In genomic region chr15:22775595-22776376, GRCh38 we compare ENCODE assay signal across 8 cellular contexts. TPM values are rescaled to one million over a fixed set of nuclear protein-coding genes. Genes with fewer than 3 reads are reported as not detected.
DNase-seq lines count a peak whose midpoint lies in the region; ATAC-seq, FAIRE-seq and TF ChIP-seq lines count a peak whose summit lies in the region.
"Not testable (repeated sequence)": the region's sequence is repeated elsewhere in the genome, so short reads cannot be mapped to it uniquely, and the experiment has no call there.

No MANE protein-coding gene starts in this region.

- TF ChIP-seq RAD21 in K562 (CRISPR knock-in tag; conservative IDR thresholded peaks at IDR 0.05 in 1 of 2, IDR thresholded peaks at IDR 0.05 in 1 of 2): not testable (repeated sequence)

- H4K8ac ChIP-seq in mesendoderm (ENCODE audit: low read depth, low read length): not testable (repeated sequence)

- peak overlapping the region; percentile 49 to 86; a peak in 3 of 4 replicates for H3K9ac ChIP-seq in K562 (ENCODE audit: insufficient read depth in 1 of 2, low read depth in 2 of 2, low read length in 2 of 2)
- H3K9ac ChIP-seq in mesendoderm (ENCODE audit: low read length): not testable (repeated sequence)

- not testable (repeated sequence) for H2BK120ac ChIP-seq in mesendoderm (ENCODE audit: low read depth, low read length)

- H3K4ac ChIP-seq in mesendoderm (ENCODE audit: low read depth, low read length): not testable (repeated sequence)

- H2BK5ac ChIP-seq in mesendoderm (ENCODE audit: low read length): not testable (repeated sequence)

- H3K4me2 ChIP-seq in K562 (ENCODE audit: insufficient read depth, low read length): peak overlapping the region; percentile 46
- H3K4me2 ChIP-seq in mesendoderm (ENCODE audit: low read length): not testable (repeated sequence)

- not testable (repeated sequence) for TF ChIP-seq CTCF in BE2C (IDR thresholded peaks at IDR 0.05; ENCODE audit: low read depth, low read length); GM20000 (IDR thresholded peaks at IDR 0.05; ENCODE audit: extremely low read depth, missing control alignments); NB4 (IDR thresholded peaks at IDR 0.05; ENCODE audit: low read depth, low read length); K562 (IDR thresholded peaks at IDR 0.05 in 2 of 3, conservative IDR thresholded peaks at IDR 0.05 in 1 of 3; ENCODE audit: insufficient read depth in 2 of 3, low read depth in 1 of 3, low read length in 3 of 3)

- H4K20me1 ChIP-seq in K562 (replicated peaks; ENCODE audit: control insufficient read depth, insufficient read depth, low read length): not testable (repeated sequence)

- not testable (repeated sequence) for H3K79me2 ChIP-seq in K562 (ENCODE audit: control insufficient read depth, insufficient read depth, low read length); mesendoderm (ENCODE audit: control insufficient read depth, insufficient read depth, low read length)

- H3K4me3 ChIP-seq in BE2C (ENCODE audit: low read depth, low read length) (peak overlapping the region; percentile 16; the same call in 1 of the 2 replicates), K562 (peak overlapping the region; percentile 33)
- H3K4me3 ChIP-seq in NB4 (ENCODE audit: low read depth, low read length); mesendoderm (ENCODE audit: low read length): not testable (repeated sequence)

- in situ Hi-C loops in K562 (cut with MboI): not testable (repeated sequence)

- CTCF ChIA-PET in K562 (lab: Yijun Ruan, JAX; ENCODE audit: low intra/inter-chr PET ratio): not testable (repeated sequence)

- DNase-seq in BE2C: peak; percentile 95
- peak; percentile 41 for DNase-seq in GM20000 (ENCODE audit: low spot score)
- DNase-seq in NB4 (ENCODE audit: low read depth): peak; percentile 44
- DNase-seq in T follicular helper cell (ENCODE audit: low read depth): peak; percentile 41
- DNase-seq in activated CD8-positive, alpha-beta memory T cell treated with anti-CD3 and anti-CD28 coated beads for 24 hours: peak; percentile 64
- DNase-seq in K562 (ENCODE audit: extremely low read depth in 1 of 4, low spot score in 3 of 4): peak; percentile 80 to 99 (median 84)
- DNase-seq in mesendoderm: peak; percentile 88
- DNase-seq in stimulated activated CD8-positive, alpha-beta memory T cell treated with anti-CD3 and anti-CD28 coated beads, Interleukin-4, amount 100 ng/mL, for 24 hours (ENCODE audit: low read depth): peak; percentile 17

- not testable (repeated sequence) for H3K79me1 ChIP-seq in mesendoderm (ENCODE audit: low read length)

- 9% methylated on average over 11 of the region's 19 CpGs for WGBS in K562 (ENCODE audit: insufficient coverage, low coverage, missing lambda C conversion rate)
- no CpG with 5 or more reads among the region's 19 CpGs for WGBS in mesendoderm (ENCODE audit: extremely low coverage, insufficient coverage, low lambda C conversion rate)

- intact Hi-C loops in K562 (cut with micrococcal nuclease): not testable (repeated sequence)

- BruUV-seq in K562 (replicated peaks; lab: Mats Ljungman, UMichigan): not testable (repeated sequence)

- peak; percentile 96 for ATAC-seq in K562

- not testable (repeated sequence) for H2AK5ac ChIP-seq in mesendoderm (ENCODE audit: low read length)

- not testable (repeated sequence) for H3K27me3 ChIP-seq in BE2C; K562 (ENCODE audit: control insufficient read depth in 2 of 2, insufficient read depth in 2 of 2, low read length in 2 of 2); mesendoderm (ENCODE audit: insufficient read depth, low read length, poor library complexity)

- not testable (repeated sequence) for H3K4me1 ChIP-seq in BE2C; mesendoderm (ENCODE audit: control insufficient read depth, low read depth, low read length)
- peaks cover 9 to 16% of the 10 kb centered on the region in 2 experiments for H3K4me1 ChIP-seq in K562 (replicated peaks in 1 of 2; ENCODE audit: control insufficient read depth in 2 of 2, insufficient read depth in 2 of 2, low read length in 2 of 2)

- peak; percentile 88 for FAIRE-seq in K562 (lab: Jason Lieb, UNC)

- H4K5ac ChIP-seq in mesendoderm (ENCODE audit: low read length): not testable (repeated sequence)

- not testable (repeated sequence) for H3K23ac ChIP-seq in mesendoderm (ENCODE audit: low read length)

- not testable (repeated sequence) for H3K18ac ChIP-seq in mesendoderm (ENCODE audit: low read length)

- not testable (repeated sequence) for H3K56ac ChIP-seq in mesendoderm (ENCODE audit: low read length)

- H3K36me3 ChIP-seq in BE2C; K562 (ENCODE audit: control insufficient read depth, insufficient read depth, low read length); mesendoderm (ENCODE audit: control insufficient read depth, insufficient read depth, low read length): not testable (repeated sequence)

- H2BK15ac ChIP-seq in mesendoderm (replicated peaks; ENCODE audit: low read depth): not testable (repeated sequence)

- not testable (repeated sequence) for H3K9me3 ChIP-seq in BE2C; K562 (replicated peaks; ENCODE audit: control insufficient read depth, insufficient read depth, low read depth, low read length)

- H3K9me1 ChIP-seq in K562 (ENCODE audit: control insufficient read depth, insufficient read depth, low read length): not testable (repeated sequence)

- not testable (repeated sequence) for TF ChIP-seq POLR2A in NB4 (IDR thresholded peaks at IDR 0.05; ENCODE audit: extremely low read depth, insufficient read length); K562 (conservative IDR thresholded peaks at IDR 0.05)

- H3K27ac ChIP-seq in K562 (ENCODE audit: extremely low read depth, low read depth, low read length): peak overlapping the region; percentile 65
- H3K27ac ChIP-seq in mesendoderm (ENCODE audit: low read depth, low read length): not testable (repeated sequence)

- POLR2A ChIA-PET in K562 (lab: Yijun Ruan, JAX): interaction anchor here (0.6 kb wide), 1 partner anchor 64 kb away, joined by 3 read pairs; no protein-coding TSS in a partner anchor

- peak overlapping the region; percentile 74; the same call in 1 of the 2 replicates for H2AFZ ChIP-seq in K562 (ENCODE audit: low read depth, low read length)

- not testable (repeated sequence) for TF ChIP-seq EP300 in K562 (IDR thresholded peaks at IDR 0.05; ENCODE audit: low read length)

TF ChIP-seq in K562, 482 proteins besides CTCF, POLR2A, EP300 and RAD21 (continues in another document):
- TF ChIP-seq RCOR1 (IDR thresholded peaks at IDR 0.05; ENCODE audit: borderline replicate concordance in 1 of 2, low read depth in 2 of 2, low read length in 2 of 2) (peak in 1 of 2 experiments; percentile 55; a peak in 2 of 4 replicates), RBFOX2 (IDR thresholded peaks at IDR 0.05; ENCODE audit: low read depth, low read length) (peak; percentile 79), TAF1 (IDR thresholded peaks at IDR 0.05; ENCODE audit: control insufficient read depth, extremely low read depth, insufficient read depth, low read length, severe bottlenecking) (peak; percentile 79), POLR2G (IDR thresholded peaks at IDR 0.05; ENCODE audit: low read depth, low read length) (peak; percentile 76), KDM5B (IDR thresholded peaks at IDR 0.05; ENCODE audit: insufficient replicate concordance, low read depth, low read length) (peak; percentile 80), CREM (IDR thresholded peaks at IDR 0.05; ENCODE audit: low read depth) (peak; percentile 87), TCF7L2 (IDR thresholded peaks at IDR 0.05; ENCODE audit: low read depth, low read length) (peak; percentile 78), VEZF1 (CRISPR knock-in tag; IDR thresholded peaks at IDR 0.05) (peak; percentile 54; the same call in 1 of the 2 replicates), PHF8 (IDR thresholded peaks at IDR 0.05; ENCODE audit: borderline replicate concordance, low read length) (peak; percentile 25; the same call in 1 of the 2 replicates), ATF1 (tag; IDR thresholded peaks at IDR 0.05) (0 out of 2 replicates have a peak, but pooled peaks have one; percentile 10)
- TF ChIP-seq ATF1 (CRISPR knock-in tag; IDR thresholded peaks at IDR 0.05): not testable (repeated sequence)

RNA-seq across cellular contexts. Expression of gene NIPA1, which starts 10.7 kb away (rescaled TPM):
- 32.6 TPM for polyA plus RNA-seq in BE2C (2012; ENCODE audit: insufficient read depth, insufficient read length, low read depth)
- total RNA-seq in K562 (2011; cell fraction: chromatin; rRNA removed; ENCODE audit: low replicate concordance): 31.7 and 51.8 TPM in 2 replicates
- total RNA-seq in K562 (2011; cell fraction: nucleolus; rRNA removed): 25.7 and 35.3 TPM in 2 replicates
- 44.9 and 73.9 TPM in 2 replicates for total RNA-seq in K562 (2011; cell fraction: nucleoplasm; rRNA removed)
- total RNA-seq in K562 (2014; rRNA removed) (10.5 and 12.3 TPM in 2 replicates), K562 (2014; rRNA removed; fragmentation: Illumina TruSeq; extraction: Trizol) (12.0 and 12.4 TPM in 2 replicates), K562 (2015; rRNA removed; fragmentation: Illumina TruSeq; extraction: Trizol) (11.6 and 12.3 TPM in 2 replicates), K562 (2021) (20.9 and 21.0 TPM in 2 replicates)
- polyA plus RNA-seq in K562 (2011; rRNA removed) (25.7 and 28.5 TPM in 2 replicates), K562 (2014; fragmentation: Illumina TruSeq; extraction: Trizol) (13.3 and 14.9 TPM in 2 replicates), K562 (2014; fragmentation: Nextera tagmentation; extraction: Ambion mirVana) (1 to 10 TPM; 3.1 to 4.4 TPM), K562 (2014; rRNA removed) (11.0 and 12.9 TPM in 2 replicates)
- polyA plus RNA-seq in K562 (2011; cell fraction: cytosol; rRNA removed): 19.7 and 21.7 TPM in 2 replicates
- polyA plus RNA-seq in K562 (2011; cell fraction: nucleus; rRNA removed): 36.0 and 38.2 TPM in 2 replicates
- polyA plus RNA-seq in K562 (2012): 12.3 and 13.2 TPM in 2 replicates
- 47.9 and 56.1 TPM in 2 replicates for polyA minus RNA-seq in K562 (2011; rRNA and poly(A)+ RNA removed)
- 18.1 and 24.3 TPM in 2 replicates for polyA minus RNA-seq in K562 (2011; cell fraction: cytosol; rRNA and poly(A)+ RNA removed)
- polyA minus RNA-seq in K562 (2011; cell fraction: nucleus; rRNA and poly(A)+ RNA removed): 15.8 and 19.2 TPM in 2 replicates
- polyA plus RNA-seq in mesendoderm (2013, experiment 1 of 2): 10.9 TPM
- 11.6 TPM for polyA plus RNA-seq in mesendoderm (2013, experiment 2 of 2)

Comparison
In these comparisons a context has a peak if more than half of its experiments do, and no peak if none do; other contexts are left out.
1. DNase-seq: peak in every context shown above with its lines; median percentile 95 in BE2C; 88 in mesendoderm; 84 in K562; 64 in activated CD8-positive, alpha-beta memory T cell treated with anti-CD3 and anti-CD28 coated beads for 24 hours; 44 in NB4; 41 in GM20000; 41 in T follicular helper cell; 17 in stimulated activated CD8-positive, alpha-beta memory T cell treated with anti-CD3 and anti-CD28 coated beads, Interleukin-4, amount 100 ng/mL, for 24 hours.